13 cellular contexts compared by ENCODE assay signal in genomic region chr7:101804087-101804631, GRCh38. TPM values are rescaled to one million over a fixed set of nuclear protein-coding genes. Genes with fewer than 3 reads are reported as not detected.
A peak's percentile ranks its signal among the peaks of the same experiment; 100 is the strongest.
DNase-seq lines count a peak whose midpoint lies in the region; ATAC-seq and TF ChIP-seq lines count a peak whose summit lies in the region.
"Had no signal": no experiment of that assay in that cellular context is flagged by ENCODE, and none has a peak within 500 bp of the region (broad histone marks: within the 10 kb centered on the region; RNA-seq: fewer than 3 reads in every experiment).

No MANE protein-coding gene starts in this region.

- H3K4me1 Mint-ChIP-seq in activated naive CD8-positive, alpha-beta T cell (ENCODE audit: low read depth) = peaks cover 25% of the 10 kb centered on the region
- H3K4me1 Mint-ChIP-seq in activated naive CD8-positive, alpha-beta T cell treated with anti-CD3 and anti-CD28 coated beads, Interleukin-2, amount 50 U/mL, for 24 hours = peaks cover 18% of the 10 kb centered on the region
- H3K4me1 Mint-ChIP-seq in T-helper 17 cell = peaks cover 14% of the 10 kb centered on the region

- no peaks in the 10 kb centered on the region for H3K9me2 ChIP-seq in hepatocyte (replicated peaks; ENCODE audit: insufficient read depth)

- H3K9me3 Mint-ChIP-seq in activated naive CD8-positive, alpha-beta T cell (ENCODE audit: low read depth) = no peaks in the 10 kb centered on the region
- no peaks in the 10 kb centered on the region for H3K9me3 Mint-ChIP-seq in activated naive CD8-positive, alpha-beta T cell treated with anti-CD3 and anti-CD28 coated beads, Interleukin-2, amount 50 U/mL, for 24 hours

- no peak for ATAC-seq in activated naive CD8-positive, alpha-beta T cell treated with anti-CD3 and anti-CD28 coated beads, Interleukin-2, amount 50 U/mL, for 24 hours
- ATAC-seq in T-helper 17 cell (peak; percentile 58), GM21447 (IDR thresholded peaks at IDR 0.05; ENCODE audit: unreplicated experiment) (no peak)

- DNase-seq in activated naive CD8-positive, alpha-beta T cell treated with anti-CD3 and anti-CD28 coated beads, Interleukin-2, amount 50 U/mL, for 24 hours = no peak
- DNase-seq in T-helper 17 cell = no peak
- no peak for DNase-seq in hepatocyte (ENCODE audit: low spot score)
- DNase-seq in spleen = peak; percentile 56
- DNase-seq in substantia nigra (lab: John Stamatoyannopoulos, UW) = no peak
- no peak for DNase-seq in activated CD8-positive, alpha-beta memory T cell treated with anti-CD3 and anti-CD28 coated beads for 24 hours
- DNase-seq: mesenchymal stem cell, NCI-H2081 treated with DMSO at 0.1 percent for 48 hours had no signal

- peak overlapping the region; percentile 69 for H3K4me2 ChIP-seq in hepatocyte

- H3K27me3 ChIP-seq in hepatocyte = peaks cover 25% of the 10 kb centered on the region
- H3K27me3 ChIP-seq in spleen (replicated peaks in 1 of 7) = peaks cover 0 to 33% (median 26%) of the 10 kb centered on the region in 7 donors

- H3K4me3 Mint-ChIP-seq in activated naive CD8-positive, alpha-beta T cell = peak overlapping the region; percentile 59
- no peak overlapping the region for H3K4me3 Mint-ChIP-seq in activated naive CD8-positive, alpha-beta T cell treated with anti-CD3 and anti-CD28 coated beads, Interleukin-2, amount 50 U/mL, for 24 hours
- H3K4me3 Mint-ChIP-seq in T-helper 17 cell = peak overlapping the region; percentile 80

- H3K79me2 ChIP-seq in hepatocyte = no peaks in the 10 kb centered on the region

- no peak overlapping the region for H3K27ac ChIP-seq in hepatocyte
- no peak overlapping the region for H3K27ac ChIP-seq in spleen
- H3K27ac ChIP-seq in substantia nigra (ENCODE audit: low read depth, low read length, poor library complexity, severe bottlenecking) = no peak overlapping the region
- H3K27ac ChIP-seq: dorsolateral prefrontal cortex, gastroesophageal sphincter, transverse colon had no signal

- 5% methylated on average over 10 of the region's 10 CpGs for WGBS in hepatocyte (ENCODE audit: low lambda C conversion rate, missing lambda C conversion rate)
- 7 to 19% (median 11%) methylated on average over 10 of the region's 10 CpGs for WGBS in spleen, 5 donors

- H3K4me1 ChIP-seq in hepatocyte (ENCODE audit: insufficient read depth) (peaks cover 12% of the 10 kb centered on the region), spleen (peaks cover 0 to 20% (median 7%) of the 10 kb centered on the region in 6 donors)

- TF ChIP-seq POLR2A in spleen (IDR thresholded peaks at IDR 0.05) = no peak

- H4K20me1 ChIP-seq in hepatocyte (ENCODE audit: insufficient read depth, poor library complexity, severe bottlenecking) = no peaks in the 10 kb centered on the region

- no peaks in the 10 kb centered on the region for H3K36me3 ChIP-seq in hepatocyte (replicated peaks; ENCODE audit: insufficient read depth, low read depth)
- H3K36me3 ChIP-seq in spleen = no peaks in the 10 kb centered on the region
- H3K36me3 ChIP-seq: gastroesophageal sphincter, transverse colon had no signal

- peaks cover 4% of the 10 kb centered on the region for H3K27me3 Mint-ChIP-seq in activated naive CD8-positive, alpha-beta T cell
- peaks cover 13% of the 10 kb centered on the region for H3K27me3 Mint-ChIP-seq in activated naive CD8-positive, alpha-beta T cell treated with anti-CD3 and anti-CD28 coated beads, Interleukin-2, amount 50 U/mL, for 24 hours
- H3K27me3 Mint-ChIP-seq in T-helper 17 cell = peaks cover 30% of the 10 kb centered on the region

- TF ChIP-seq CTCF in hepatocyte (IDR thresholded peaks at IDR 0.05; ENCODE audit: poor library complexity) = no peak
- TF ChIP-seq CTCF in spleen (IDR thresholded peaks at IDR 0.05 in 8 of 11, conservative IDR thresholded peaks at IDR 0.05 in 3 of 11) = no peak

- H3K36me3 Mint-ChIP-seq in activated naive CD8-positive, alpha-beta T cell = no peaks in the 10 kb centered on the region
- no peaks in the 10 kb centered on the region for H3K36me3 Mint-ChIP-seq in activated naive CD8-positive, alpha-beta T cell treated with anti-CD3 and anti-CD28 coated beads, Interleukin-2, amount 50 U/mL, for 24 hours (ENCODE audit: low read depth)
- H3K36me3 Mint-ChIP-seq in T-helper 17 cell (ENCODE audit: low read depth) = peaks cover 2% of the 10 kb centered on the region

- H3K9me3 ChIP-seq in T-helper 17 cell (ENCODE audit: control insufficient read depth, low read length, poor library complexity, severe bottlenecking) = no peaks in the 10 kb centered on the region
- H3K9me3 ChIP-seq in hepatocyte (ENCODE audit: low read depth) = no peaks in the 10 kb centered on the region
- no peaks in the 10 kb centered on the region for H3K9me3 ChIP-seq in spleen
- H3K9me3 ChIP-seq: gastroesophageal sphincter, transverse colon had no signal

- intact Hi-C loops in spleen (cut with DNase I; ENCODE audit: low total_unique reads) = loop anchor here (10.0 kb wide), 1 partner anchor 59 kb away; no protein-coding TSS in a partner anchor

- H3K4me3 ChIP-seq in hepatocyte (no peak overlapping the region), spleen (no peak overlapping the region)
- H3K4me3 ChIP-seq: gastroesophageal sphincter, transverse colon had no signal

- no peak overlapping the region for H2AFZ ChIP-seq in hepatocyte

- H3K27ac Mint-ChIP-seq in activated naive CD8-positive, alpha-beta T cell = no peak overlapping the region
- no peak overlapping the region for H3K27ac Mint-ChIP-seq in activated naive CD8-positive, alpha-beta T cell treated with anti-CD3 and anti-CD28 coated beads, Interleukin-2, amount 50 U/mL, for 24 hours
- peak overlapping the region; percentile 70 for H3K27ac Mint-ChIP-seq in T-helper 17 cell

RNA-seq across cellular contexts. Expression of gene CUX1, which starts 13.3 kb away (rescaled TPM):
- total RNA-seq in T-helper 17 cell = 10 to 100 TPM; 35.6 to 52.8 TPM
- 60.1 and 64.3 TPM in 2 replicates for total RNA-seq in hepatocyte
- 76.8 and 92.5 TPM in 2 replicates for polyA plus RNA-seq in hepatocyte
- 10 to 100 TPM; 57.0 to 95.8 (median 66.6) TPM for total RNA-seq in spleen
- polyA plus RNA-seq in spleen = 10 to 100 TPM in 2 of 3 donors, 1 to 10 TPM in 1; 9.1 to 15.2 (median 12.8) TPM
